1 cellular context compared by ENCODE assay signal in the genomic region with DNA sequence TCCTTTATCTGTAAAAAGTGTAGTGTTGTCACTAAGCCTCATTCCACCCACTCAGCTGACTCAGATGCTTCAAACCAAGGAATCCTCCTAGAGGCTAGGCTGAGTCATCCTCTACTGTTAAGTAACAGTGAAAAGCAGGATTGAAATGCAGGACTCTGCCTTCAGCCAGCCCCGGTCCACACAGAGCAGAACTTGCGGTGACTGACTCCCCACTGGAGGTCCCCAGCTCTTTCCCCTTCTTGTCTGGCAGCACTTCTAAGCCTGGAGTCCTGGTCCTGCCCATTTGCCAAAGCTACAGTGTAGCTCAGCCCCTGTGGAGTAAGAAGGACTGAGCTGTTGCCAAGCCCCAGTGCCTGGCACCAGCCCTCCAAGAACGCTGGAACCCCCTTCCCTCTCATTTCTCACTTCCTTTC.
TF ChIP-seq lines count a peak whose summit lies in the region.

No MANE protein-coding gene starts in this region.

TF ChIP-seq in K562, 482 proteins besides CTCF, POLR2A, EP300 and RAD21 (continued from another document and continues in another):
- TF ChIP-seq, protein P1, sequence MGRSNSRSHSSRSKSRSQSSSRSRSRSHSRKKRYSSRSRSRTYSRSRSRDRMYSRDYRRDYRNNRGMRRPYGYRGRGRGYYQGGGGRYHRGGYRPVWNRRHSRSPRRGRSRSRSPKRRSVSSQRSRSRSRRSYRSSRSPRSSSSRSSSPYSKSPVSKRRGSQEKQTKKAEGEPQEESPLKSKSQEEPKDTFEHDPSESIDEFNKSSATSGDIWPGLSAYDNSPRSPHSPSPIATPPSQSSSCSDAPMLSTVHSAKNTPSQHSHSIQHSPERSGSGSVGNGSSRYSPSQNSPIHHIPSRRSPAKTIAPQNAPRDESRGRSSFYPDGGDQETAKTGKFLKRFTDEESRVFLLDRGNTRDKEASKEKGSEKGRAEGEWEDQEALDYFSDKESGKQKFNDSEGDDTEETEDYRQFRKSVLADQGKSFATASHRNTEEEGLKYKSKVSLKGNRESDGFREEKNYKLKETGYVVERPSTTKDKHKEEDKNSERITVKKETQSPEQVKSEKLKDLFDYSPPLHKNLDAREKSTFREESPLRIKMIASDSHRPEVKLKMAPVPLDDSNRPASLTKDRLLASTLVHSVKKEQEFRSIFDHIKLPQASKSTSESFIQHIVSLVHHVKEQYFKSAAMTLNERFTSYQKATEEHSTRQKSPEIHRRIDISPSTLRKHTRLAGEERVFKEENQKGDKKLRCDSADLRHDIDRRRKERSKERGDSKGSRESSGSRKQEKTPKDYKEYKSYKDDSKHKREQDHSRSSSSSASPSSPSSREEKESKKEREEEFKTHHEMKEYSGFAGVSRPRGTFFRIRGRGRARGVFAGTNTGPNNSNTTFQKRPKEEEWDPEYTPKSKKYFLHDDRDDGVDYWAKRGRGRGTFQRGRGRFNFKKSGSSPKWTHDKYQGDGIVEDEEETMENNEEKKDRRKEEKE (IDR thresholded peaks at IDR 0.05; ENCODE audit: borderline replicate concordance in 1 of 2, control insufficient read depth in 1 of 2, low read depth in 2 of 2, low read length in 1 of 2) = no peak
- TF ChIP-seq ZNF431 (CRISPR knock-in tag; IDR thresholded peaks at IDR 0.05) = no peak
- TF ChIP-seq, protein P2, sequence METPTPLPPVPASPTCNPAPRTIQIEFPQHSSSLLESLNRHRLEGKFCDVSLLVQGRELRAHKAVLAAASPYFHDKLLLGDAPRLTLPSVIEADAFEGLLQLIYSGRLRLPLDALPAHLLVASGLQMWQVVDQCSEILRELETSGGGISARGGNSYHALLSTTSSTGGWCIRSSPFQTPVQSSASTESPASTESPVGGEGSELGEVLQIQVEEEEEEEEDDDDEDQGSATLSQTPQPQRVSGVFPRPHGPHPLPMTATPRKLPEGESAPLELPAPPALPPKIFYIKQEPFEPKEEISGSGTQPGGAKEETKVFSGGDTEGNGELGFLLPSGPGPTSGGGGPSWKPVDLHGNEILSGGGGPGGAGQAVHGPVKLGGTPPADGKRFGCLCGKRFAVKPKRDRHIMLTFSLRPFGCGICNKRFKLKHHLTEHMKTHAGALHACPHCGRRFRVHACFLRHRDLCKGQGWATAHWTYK (CRISPR knock-in tag; IDR thresholded peaks at IDR 0.05) = no peak
- TF ChIP-seq ARID1B (IDR thresholded peaks at IDR 0.05) = peak; percentile 83
- TF ChIP-seq, protein P3, sequence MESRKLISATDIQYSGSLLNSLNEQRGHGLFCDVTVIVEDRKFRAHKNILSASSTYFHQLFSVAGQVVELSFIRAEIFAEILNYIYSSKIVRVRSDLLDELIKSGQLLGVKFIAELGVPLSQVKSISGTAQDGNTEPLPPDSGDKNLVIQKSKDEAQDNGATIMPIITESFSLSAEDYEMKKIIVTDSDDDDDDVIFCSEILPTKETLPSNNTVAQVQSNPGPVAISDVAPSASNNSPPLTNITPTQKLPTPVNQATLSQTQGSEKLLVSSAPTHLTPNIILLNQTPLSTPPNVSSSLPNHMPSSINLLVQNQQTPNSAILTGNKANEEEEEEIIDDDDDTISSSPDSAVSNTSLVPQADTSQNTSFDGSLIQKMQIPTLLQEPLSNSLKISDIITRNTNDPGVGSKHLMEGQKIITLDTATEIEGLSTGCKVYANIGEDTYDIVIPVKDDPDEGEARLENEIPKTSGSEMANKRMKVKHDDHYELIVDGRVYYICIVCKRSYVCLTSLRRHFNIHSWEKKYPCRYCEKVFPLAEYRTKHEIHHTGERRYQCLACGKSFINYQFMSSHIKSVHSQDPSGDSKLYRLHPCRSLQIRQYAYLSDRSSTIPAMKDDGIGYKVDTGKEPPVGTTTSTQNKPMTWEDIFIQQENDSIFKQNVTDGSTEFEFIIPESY (CRISPR knock-in tag; IDR thresholded peaks at IDR 0.05) = no peak
- peak; percentile 96 for TF ChIP-seq EGR1 (conservative IDR thresholded peaks at IDR 0.05)
- TF ChIP-seq CBFA2T3 (IDR thresholded peaks at IDR 0.05) = no peak
- TF ChIP-seq, protein P4, sequence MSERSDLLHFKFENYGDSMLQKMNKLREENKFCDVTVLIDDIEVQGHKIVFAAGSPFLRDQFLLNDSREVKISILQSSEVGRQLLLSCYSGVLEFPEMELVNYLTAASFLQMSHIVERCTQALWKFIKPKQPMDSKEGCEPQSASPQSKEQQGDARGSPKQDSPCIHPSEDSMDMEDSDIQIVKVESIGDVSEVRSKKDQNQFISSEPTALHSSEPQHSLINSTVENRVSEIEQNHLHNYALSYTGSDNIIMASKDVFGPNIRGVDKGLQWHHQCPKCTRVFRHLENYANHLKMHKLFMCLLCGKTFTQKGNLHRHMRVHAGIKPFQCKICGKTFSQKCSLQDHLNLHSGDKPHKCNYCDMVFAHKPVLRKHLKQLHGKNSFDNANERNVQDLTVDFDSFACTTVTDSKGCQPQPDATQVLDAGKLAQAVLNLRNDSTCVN (CRISPR knock-in tag; IDR thresholded peaks at IDR 0.05) = no peak
- TF ChIP-seq RCOR1 (IDR thresholded peaks at IDR 0.05; ENCODE audit: borderline replicate concordance in 1 of 2, low read depth in 2 of 2, low read length in 2 of 2) = peak in 1 of 2 experiments; percentile 39; a peak in 1 of 4 replicates
- TF ChIP-seq DNMT1 (IDR thresholded peaks at IDR 0.05) = no peak
- no peak for TF ChIP-seq NFRKB (IDR thresholded peaks at IDR 0.05; ENCODE audit: low read depth)
- TF ChIP-seq SIRT6 (IDR thresholded peaks at IDR 0.05; ENCODE audit: low read depth, low read length) = no peak
- no peak for TF ChIP-seq ZNF140 (CRISPR knock-in tag; IDR thresholded peaks at IDR 0.05)
- no peak for TF ChIP-seq ZBTB17 (CRISPR knock-in tag; IDR thresholded peaks at IDR 0.05)
- TF ChIP-seq ATF7 (IDR thresholded peaks at IDR 0.05) = peak; percentile 46; the same call in 1 of the 2 replicates
- no peak for TF ChIP-seq RBM14 (IDR thresholded peaks at IDR 0.05; ENCODE audit: borderline replicate concordance, insufficient read depth, low read depth, low read length)
- TF ChIP-seq CREB1 (IDR thresholded peaks at IDR 0.05) = no peak
- TF ChIP-seq CREB1 (CRISPR knock-in tag; IDR thresholded peaks at IDR 0.05) = no peak
- no peak for TF ChIP-seq NUFIP1 (IDR thresholded peaks at IDR 0.05; ENCODE audit: partially characterized antibody)
- TF ChIP-seq SUPT5H (IDR thresholded peaks at IDR 0.05) = no peak
- TF ChIP-seq ZC3H4 (CRISPR knock-in tag; IDR thresholded peaks at IDR 0.05; ENCODE audit: borderline replicate concordance) = no peak
- TF ChIP-seq E2F3 (CRISPR knock-in tag; IDR thresholded peaks at IDR 0.05) = no peak
- no peak for TF ChIP-seq ZKSCAN3 (CRISPR knock-in tag; IDR thresholded peaks at IDR 0.05)
- no peak for TF ChIP-seq ZBTB1 (CRISPR knock-in tag; IDR thresholded peaks at IDR 0.05; ENCODE audit: borderline replicate concordance, low read depth)
- no peak for TF ChIP-seq ZNF586 (CRISPR knock-in tag; conservative IDR thresholded peaks at IDR 0.05)
- TF ChIP-seq C11orf30 (IDR thresholded peaks at IDR 0.05; ENCODE audit: low read depth) = peak; percentile 27
- TF ChIP-seq, protein P5, sequence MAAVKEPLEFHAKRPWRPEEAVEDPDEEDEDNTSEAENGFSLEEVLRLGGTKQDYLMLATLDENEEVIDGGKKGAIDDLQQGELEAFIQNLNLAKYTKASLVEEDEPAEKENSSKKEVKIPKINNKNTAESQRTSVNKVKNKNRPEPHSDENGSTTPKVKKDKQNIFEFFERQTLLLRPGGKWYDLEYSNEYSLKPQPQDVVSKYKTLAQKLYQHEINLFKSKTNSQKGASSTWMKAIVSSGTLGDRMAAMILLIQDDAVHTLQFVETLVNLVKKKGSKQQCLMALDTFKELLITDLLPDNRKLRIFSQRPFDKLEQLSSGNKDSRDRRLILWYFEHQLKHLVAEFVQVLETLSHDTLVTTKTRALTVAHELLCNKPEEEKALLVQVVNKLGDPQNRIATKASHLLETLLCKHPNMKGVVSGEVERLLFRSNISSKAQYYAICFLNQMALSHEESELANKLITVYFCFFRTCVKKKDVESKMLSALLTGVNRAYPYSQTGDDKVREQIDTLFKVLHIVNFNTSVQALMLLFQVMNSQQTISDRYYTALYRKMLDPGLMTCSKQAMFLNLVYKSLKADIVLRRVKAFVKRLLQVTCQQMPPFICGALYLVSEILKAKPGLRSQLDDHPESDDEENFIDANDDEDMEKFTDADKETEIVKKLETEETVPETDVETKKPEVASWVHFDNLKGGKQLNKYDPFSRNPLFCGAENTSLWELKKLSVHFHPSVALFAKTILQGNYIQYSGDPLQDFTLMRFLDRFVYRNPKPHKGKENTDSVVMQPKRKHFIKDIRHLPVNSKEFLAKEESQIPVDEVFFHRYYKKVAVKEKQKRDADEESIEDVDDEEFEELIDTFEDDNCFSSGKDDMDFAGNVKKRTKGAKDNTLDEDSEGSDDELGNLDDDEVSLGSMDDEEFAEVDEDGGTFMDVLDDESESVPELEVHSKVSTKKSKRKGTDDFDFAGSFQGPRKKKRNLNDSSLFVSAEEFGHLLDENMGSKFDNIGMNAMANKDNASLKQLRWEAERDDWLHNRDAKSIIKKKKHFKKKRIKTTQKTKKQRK (IDR thresholded peaks at IDR 0.05; ENCODE audit: borderline replicate concordance, low read depth, low read length) = no peak
- no peak for TF ChIP-seq CBX2 (IDR thresholded peaks at IDR 0.05; ENCODE audit: insufficient read depth, low read length, poor library complexity, severe bottlenecking)
- TF ChIP-seq KDM2B (CRISPR knock-in tag; IDR thresholded peaks at IDR 0.05) = no peak
- TF ChIP-seq, protein P6, sequence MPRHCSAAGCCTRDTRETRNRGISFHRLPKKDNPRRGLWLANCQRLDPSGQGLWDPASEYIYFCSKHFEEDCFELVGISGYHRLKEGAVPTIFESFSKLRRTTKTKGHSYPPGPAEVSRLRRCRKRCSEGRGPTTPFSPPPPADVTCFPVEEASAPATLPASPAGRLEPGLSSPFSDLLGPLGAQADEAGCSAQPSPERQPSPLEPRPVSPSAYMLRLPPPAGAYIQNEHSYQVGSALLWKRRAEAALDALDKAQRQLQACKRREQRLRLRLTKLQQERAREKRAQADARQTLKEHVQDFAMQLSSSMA (CRISPR knock-in tag; IDR thresholded peaks at IDR 0.05) = no peak
- TF ChIP-seq, protein P7, sequence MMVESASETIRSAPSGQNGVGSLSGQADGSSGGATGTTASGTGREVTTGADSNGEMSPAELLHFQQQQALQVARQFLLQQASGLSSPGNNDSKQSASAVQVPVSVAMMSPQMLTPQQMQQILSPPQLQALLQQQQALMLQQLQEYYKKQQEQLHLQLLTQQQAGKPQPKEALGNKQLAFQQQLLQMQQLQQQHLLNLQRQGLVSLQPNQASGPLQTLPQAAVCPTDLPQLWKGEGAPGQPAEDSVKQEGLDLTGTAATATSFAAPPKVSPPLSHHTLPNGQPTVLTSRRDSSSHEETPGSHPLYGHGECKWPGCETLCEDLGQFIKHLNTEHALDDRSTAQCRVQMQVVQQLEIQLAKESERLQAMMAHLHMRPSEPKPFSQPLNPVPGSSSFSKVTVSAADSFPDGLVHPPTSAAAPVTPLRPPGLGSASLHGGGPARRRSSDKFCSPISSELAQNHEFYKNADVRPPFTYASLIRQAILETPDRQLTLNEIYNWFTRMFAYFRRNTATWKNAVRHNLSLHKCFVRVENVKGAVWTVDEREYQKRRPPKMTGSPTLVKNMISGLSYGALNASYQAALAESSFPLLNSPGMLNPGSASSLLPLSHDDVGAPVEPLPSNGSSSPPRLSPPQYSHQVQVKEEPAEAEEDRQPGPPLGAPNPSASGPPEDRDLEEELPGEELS (CRISPR knock-in tag; IDR thresholded peaks at IDR 0.05; ENCODE audit: borderline replicate concordance) = no peak
- no peak for TF ChIP-seq TAL1 (IDR thresholded peaks at IDR 0.05)
- TF ChIP-seq, protein P8, sequence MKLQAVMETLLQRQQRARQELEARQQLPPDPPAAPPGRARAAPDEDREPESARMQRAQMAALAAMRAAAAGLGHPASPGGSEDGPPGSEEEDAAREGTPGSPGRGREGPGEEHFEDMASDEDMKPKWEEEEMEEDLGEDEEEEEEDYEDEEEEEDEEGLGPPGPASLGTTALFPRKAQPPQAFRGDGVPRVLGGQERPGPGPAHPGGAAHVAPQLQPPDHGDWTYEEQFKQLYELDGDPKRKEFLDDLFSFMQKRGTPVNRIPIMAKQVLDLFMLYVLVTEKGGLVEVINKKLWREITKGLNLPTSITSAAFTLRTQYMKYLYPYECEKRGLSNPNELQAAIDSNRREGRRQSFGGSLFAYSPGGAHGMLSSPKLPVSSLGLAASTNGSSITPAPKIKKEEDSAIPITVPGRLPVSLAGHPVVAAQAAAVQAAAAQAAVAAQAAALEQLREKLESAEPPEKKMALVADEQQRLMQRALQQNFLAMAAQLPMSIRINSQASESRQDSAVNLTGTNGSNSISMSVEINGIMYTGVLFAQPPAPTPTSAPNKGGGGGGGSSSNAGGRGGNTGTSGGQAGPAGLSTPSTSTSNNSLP (IDR thresholded peaks at IDR 0.05; ENCODE audit: borderline replicate concordance, low read depth, low read length) = peak; percentile 62; the same call in 1 of the 2 replicates
- no peak for TF ChIP-seq HSF4 (CRISPR knock-in tag; IDR thresholded peaks at IDR 0.05; ENCODE audit: borderline replicate concordance)
- TF ChIP-seq, protein P9, sequence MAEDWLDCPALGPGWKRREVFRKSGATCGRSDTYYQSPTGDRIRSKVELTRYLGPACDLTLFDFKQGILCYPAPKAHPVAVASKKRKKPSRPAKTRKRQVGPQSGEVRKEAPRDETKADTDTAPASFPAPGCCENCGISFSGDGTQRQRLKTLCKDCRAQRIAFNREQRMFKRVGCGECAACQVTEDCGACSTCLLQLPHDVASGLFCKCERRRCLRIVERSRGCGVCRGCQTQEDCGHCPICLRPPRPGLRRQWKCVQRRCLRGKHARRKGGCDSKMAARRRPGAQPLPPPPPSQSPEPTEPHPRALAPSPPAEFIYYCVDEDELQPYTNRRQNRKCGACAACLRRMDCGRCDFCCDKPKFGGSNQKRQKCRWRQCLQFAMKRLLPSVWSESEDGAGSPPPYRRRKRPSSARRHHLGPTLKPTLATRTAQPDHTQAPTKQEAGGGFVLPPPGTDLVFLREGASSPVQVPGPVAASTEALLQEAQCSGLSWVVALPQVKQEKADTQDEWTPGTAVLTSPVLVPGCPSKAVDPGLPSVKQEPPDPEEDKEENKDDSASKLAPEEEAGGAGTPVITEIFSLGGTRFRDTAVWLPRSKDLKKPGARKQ (CRISPR knock-in tag; IDR thresholded peaks at IDR 0.05) = no peak
- no peak for TF ChIP-seq GTF2A2 (tag; IDR thresholded peaks at IDR 0.05)
